Comparison of ENCODE assay signal across 8 cellular contexts in genomic region chr14:104563742-104564615, GRCh38. TPM values are rescaled to one million over a fixed set of nuclear protein-coding genes. Genes with fewer than 3 reads are reported as not detected.
DNase-seq lines count a peak whose midpoint lies in the region; ATAC-seq, FAIRE-seq and TF ChIP-seq lines count a peak whose summit lies in the region.

No MANE protein-coding gene starts in this region.

- intact Hi-C loops in CD14-positive monocyte (cut with micrococcal nuclease) (no loop called here), tibial artery (cut with DNase I; ENCODE audit: low total_unique reads) (no loop called here)

- peaks cover 0 to 91% of the 10 kb centered on the region in 2 donors for H3K27me3 ChIP-seq in tibial artery

- H3K27ac ChIP-seq in tibial artery, result no peak overlapping the region

- H3K27me3 Mint-ChIP-seq in CD14-positive monocyte (ENCODE audit: low read depth in 3 of 3) (peaks cover 8 to 22% (median 9%) of the 10 kb centered on the region in 3 donors), osteocyte (ENCODE audit: unreplicated experiment) (peaks cover 9% of the 10 kb centered on the region)

- peak; percentile 46 for TF ChIP-seq CTCF in CD14-positive monocyte (IDR thresholded peaks at IDR 0.05)
- peak; percentile 88 for TF ChIP-seq CTCF in osteocyte (IDR thresholded peaks at IDR 0.05)
- peak; percentile 60 to 75 for TF ChIP-seq CTCF in tibial artery (IDR thresholded peaks at IDR 0.05)

- H3K9me3 Mint-ChIP-seq in CD14-positive monocyte, result peaks cover 0 to 3% (median 0%) of the 10 kb centered on the region in 7 donors
- no peaks in the 10 kb centered on the region for H3K9me3 Mint-ChIP-seq in osteocyte (ENCODE audit: unreplicated experiment)

- H3K4me3 Mint-ChIP-seq in CD14-positive monocyte, result no peak overlapping the region
- H3K4me3 Mint-ChIP-seq in osteocyte (ENCODE audit: unreplicated experiment), result no peak overlapping the region

- peaks cover 0 to 7% (median 5%) of the 10 kb centered on the region in 4 donors for H3K4me1 ChIP-seq in tibial artery

- H3K36me3 ChIP-seq in tibial artery, result no peaks in the 10 kb centered on the region

- peaks cover 3% of the 10 kb centered on the region for H3K4me1 Mint-ChIP-seq in CD14-positive monocyte
- peaks cover 2% of the 10 kb centered on the region for H3K4me1 Mint-ChIP-seq in osteocyte (ENCODE audit: unreplicated experiment)

- H3K9me3 ChIP-seq in tibial artery, result no peaks in the 10 kb centered on the region

- no peak overlapping the region for H3K4me3 ChIP-seq in tibial artery

- no peaks in the 10 kb centered on the region for H3K36me3 Mint-ChIP-seq in CD14-positive monocyte
- no peaks in the 10 kb centered on the region for H3K36me3 Mint-ChIP-seq in osteocyte (ENCODE audit: unreplicated experiment)

- no peak for FAIRE-seq in frontal cortex (lab: Jason Lieb, UNC)

- ATAC-seq in HG03565 (IDR thresholded peaks at IDR 0.05; ENCODE audit: unreplicated experiment), result no peak

- H3K27ac Mint-ChIP-seq in CD14-positive monocyte (no peak overlapping the region), osteocyte (ENCODE audit: unreplicated experiment) (no peak overlapping the region)

- DNase-seq in CD14-positive monocyte (ENCODE audit: low spot score) (no peak), HPDE6-E6E7 (ENCODE audit: extremely low spot score) (peak; percentile 75), RPMI7951 (ENCODE audit: low read depth) (peak; percentile 28), frontal cortex (ENCODE audit: low spot score in 2 of 2) (peak; percentile 88 to 95), osteocyte (ENCODE audit: extremely low spot score, unreplicated experiment) (no peak), tibial artery (peak in 1 of 2 donors; percentile 65)
- peak; percentile 86 for DNase-seq in activated effector memory CD4-positive, alpha-beta T cell treated with anti-CD3 and anti-CD28 coated beads, Interleukin-2, amount 50 U/mL, for 16 hours

RNA-seq across cellular contexts. Expression of gene C14orf180, which starts 15.6 kb away (rescaled TPM):
- not detected for polyA plus RNA-seq in CD14-positive monocyte
- not detected in 2 replicates for total RNA-seq in RPMI7951 (2014; rRNA removed; shearing (Covaris generic))
- total RNA-seq in frontal cortex (not detected), osteocyte (not detected in 2 replicates)

RNA-seq across cellular contexts. Expression of gene TMEM179, which starts 40.6 kb away (rescaled TPM):
- polyA plus RNA-seq in CD14-positive monocyte, result not detected
- not detected in 2 replicates for total RNA-seq in RPMI7951 (2014; rRNA removed; shearing (Covaris generic))
- total RNA-seq in frontal cortex (42.0 TPM), osteocyte (not detected in 2 replicates)

Comparison
In these comparisons a context has a peak if more than half of its experiments do, and no peak if none do; other contexts are left out.
1. DNase-seq: peak in HPDE6-E6E7 (single experiment), RPMI7951 (single experiment), activated effector memory CD4-positive, alpha-beta T cell treated with anti-CD3 and anti-CD28 coated beads, Interleukin-2, amount 50 U/mL, for 16 hours (single experiment) and frontal cortex (2 of 2); none in CD14-positive monocyte (single experiment) and osteocyte (single experiment).
2. RNA of gene TMEM179, which starts 40.6 kb away (total RNA-seq): 42.0 TPM in frontal cortex (single experiment); not detected in osteocyte and not detected in RPMI7951; every median in the first group is over 10 times any median in the second.
3. Peak in every context shown above with its lines, with median percentiles within 50 percentile points of each other: CTCF ChIP-seq.